In genomic region chr5:75473463-75473862, GRCh38 we compare ENCODE assay signal across 24 cellular contexts. TPM values are rescaled to one million over a fixed set of nuclear protein-coding genes. Genes with fewer than 3 reads are reported as not detected.
A peak's percentile ranks its signal among the peaks of the same experiment; 100 is the strongest.
DNase-seq lines count a peak whose midpoint lies in the region; ATAC-seq, FAIRE-seq and TF ChIP-seq lines count a peak whose summit lies in the region.
"Had no signal": no experiment of that assay in that cellular context is flagged by ENCODE, and none has a peak within 500 bp of the region (broad histone marks: within the 10 kb centered on the region; RNA-seq: fewer than 3 reads in every experiment).

No MANE protein-coding gene starts in this region.

- H3K4me1 ChIP-seq in Caco-2 (peaks cover 41% of the 10 kb centered on the region), kidney (ENCODE audit: control insufficient read depth in 1 of 2, insufficient read depth in 1 of 2, low read depth in 1 of 2, low read length in 2 of 2) (peaks cover 3 to 13% of the 10 kb centered on the region in 2 donors), esophagus squamous epithelium (no peaks in the 10 kb centered on the region)
- H3K4me1 ChIP-seq: BE2C, Peyer's patch, SJCRH30 had no signal

- H3K9me3 Mint-ChIP-seq in Caco-2 (ENCODE audit: unreplicated experiment) (peaks cover 25% of the 10 kb centered on the region), WTC11 (peaks cover 25% of the 10 kb centered on the region)

- no peak overlapping the region for H3K9ac ChIP-seq in kidney (ENCODE audit: low read length in 2 of 2)
- H3K9ac ChIP-seq: KMS-11 had no signal

- POLR2A ChIA-PET in Caco-2 (lab: Charles Lee) (no interaction called here), WTC11 (lab: Charles Lee) (no interaction called here)

- intact Hi-C loops in Caco-2 (cut with micrococcal nuclease; ENCODE audit: unreplicated experiment), result no loop called here
- intact Hi-C loops in kidney (cut with DNase I), result no loop called here
- intact Hi-C loops in esophagus squamous epithelium (cut with DNase I), result no loop called here

- CTCF ChIA-PET in Caco-2 (lab: Charles Lee), result no interaction called here
- CTCF ChIA-PET in WTC11 (lab: Charles Lee), result no interaction called here

- DNase-seq in Caco-2 (no peak), WTC11 (ENCODE audit: low spot score) (no peak), kidney (no peak), renal cortical epithelial cell (ENCODE audit: low read depth) (peak; percentile 57), SK-N-DZ (ENCODE audit: low spot score) (no peak), esophagus squamous epithelium (lab: John Stamatoyannopoulos, UW) (no peak), GM10266 (ENCODE audit: extremely low spot score) (no peak)
- DNase-seq: BE2C; CD4-positive, CD25-positive, alpha-beta regulatory T cell; COR-L47; H9; HFFc6; IMR-90; NCI-H1092 treated with DMSO at 0.1 percent for 48 hours; NCI-H2081; NCI-H2171 treated with DMSO at 0.1 percent for 48 hours; NCI-H526; Peyer's patch; SJCRH30; T-helper 1 cell had no signal

- H3K9me3 ChIP-seq in Caco-2 (peaks cover 12% of the 10 kb centered on the region; the same call in 1 of the 2 replicates), kidney (ENCODE audit: control insufficient read depth in 1 of 2, low read length in 2 of 2) (peaks cover 2 to 13% of the 10 kb centered on the region in 2 donors), esophagus squamous epithelium (peaks cover 0 to 19% (median 13%) of the 10 kb centered on the region in 3 donors)

- H3K27me3 ChIP-seq in Caco-2 (replicated peaks; ENCODE audit: control insufficient read depth, insufficient read depth, low read length), result no peaks in the 10 kb centered on the region
- H3K27me3 ChIP-seq in esophagus squamous epithelium, result no peaks in the 10 kb centered on the region
- H3K27me3 ChIP-seq: BE2C, Peyer's patch, SJCRH30 had no signal

- ATAC-seq in WTC11, result no peak

- 77 to 90% methylated on average over 2 of the region's 2 CpGs for WGBS in esophagus squamous epithelium, 2 donors

- no peaks in the 10 kb centered on the region for H3K36me3 ChIP-seq in Caco-2 (ENCODE audit: control insufficient read depth, insufficient read depth, low read length)
- H3K36me3 ChIP-seq in kidney (ENCODE audit: control insufficient read depth in 1 of 2, insufficient read depth in 2 of 2, low read length in 2 of 2), result no peaks in the 10 kb centered on the region
- no peaks in the 10 kb centered on the region for H3K36me3 ChIP-seq in esophagus squamous epithelium
- H3K36me3 ChIP-seq: Peyer's patch, SJCRH30 had no signal

- FAIRE-seq in kidney (lab: Jason Lieb, UNC), result peak; percentile 21
- FAIRE-seq: A204.1, G401.6 had no signal

- H3K4me3 Mint-ChIP-seq in Caco-2 (ENCODE audit: unreplicated experiment), result peak overlapping the region; percentile 54
- no peak overlapping the region for H3K4me3 Mint-ChIP-seq in WTC11
- H3K4me3 Mint-ChIP-seq: CD4-positive, CD25-positive, alpha-beta regulatory T cell; H9; HFFc6 had no signal

- peak overlapping the region; percentile 46 for H3K27ac Mint-ChIP-seq in Caco-2 (ENCODE audit: unreplicated experiment)
- peak overlapping the region; percentile 64 for H3K27ac Mint-ChIP-seq in WTC11
- H3K27ac Mint-ChIP-seq: CD4-positive, CD25-positive, alpha-beta regulatory T cell; HFFc6 had no signal

- H3K36me3 Mint-ChIP-seq in Caco-2 (ENCODE audit: insufficient read depth, unreplicated experiment) (peaks cover 5% of the 10 kb centered on the region), WTC11 (peaks cover 7% of the 10 kb centered on the region)

- no peak overlapping the region for H3K4me3 ChIP-seq in Caco-2 (ENCODE audit: low read depth, low read length)
- H3K4me3 ChIP-seq in kidney (ENCODE audit: low read length in 2 of 2), result no peak overlapping the region
- no peak overlapping the region for H3K4me3 ChIP-seq in esophagus squamous epithelium
- H3K4me3 ChIP-seq: Peyer's patch, SJCRH30 had no signal

- no peak overlapping the region for H3K27ac ChIP-seq in kidney (ENCODE audit: low read depth in 2 of 2, low read length in 2 of 2)
- no peak overlapping the region for H3K27ac ChIP-seq in esophagus squamous epithelium
- H3K27ac ChIP-seq: HL-60, KMS-11, SJCRH30 had no signal

- no TSS peak for BruUV-seq in Caco-2 (replicated peaks; lab: Mats Ljungman, UMichigan)

- H3K27me3 Mint-ChIP-seq in Caco-2 (ENCODE audit: insufficient read depth, unreplicated experiment), result no peaks in the 10 kb centered on the region
- no peaks in the 10 kb centered on the region for H3K27me3 Mint-ChIP-seq in WTC11 (ENCODE audit: low read depth)
- H3K27me3 Mint-ChIP-seq: CD4-positive, CD25-positive, alpha-beta regulatory T cell had no signal

- TF ChIP-seq CTCF in Caco-2 (IDR thresholded peaks at IDR 0.05; ENCODE audit: insufficient read depth in 1 of 2, low read depth in 1 of 2, low read length in 1 of 2, severe bottlenecking in 1 of 2, unreplicated experiment in 1 of 2) (no peak), WTC11 (IDR thresholded peaks at IDR 0.05) (no peak), kidney (IDR thresholded peaks at IDR 0.05; ENCODE audit: borderline replicate concordance, extremely low read depth, insufficient read depth) (no peak), esophagus squamous epithelium (IDR thresholded peaks at IDR 0.05) (no peak), GM10266 (IDR thresholded peaks at IDR 0.05; ENCODE audit: control insufficient read depth, insufficient read depth, low read depth, missing control alignments) (no peak)

- peaks cover 40% of the 10 kb centered on the region for H3K4me1 Mint-ChIP-seq in Caco-2 (ENCODE audit: low read depth, unreplicated experiment)
- peaks cover 47% of the 10 kb centered on the region for H3K4me1 Mint-ChIP-seq in WTC11

- no peak for TF ChIP-seq POLR2A in esophagus squamous epithelium (IDR thresholded peaks at IDR 0.05)

TF ChIP-seq in WTC11, 78 proteins besides CTCF, POLR2A, EP300 and RAD21:
- TF ChIP-seq NR1H2 (CRISPR knock-in tag; IDR thresholded peaks at IDR 0.05) (no peak), ZNF423 (CRISPR knock-in tag; IDR thresholded peaks at IDR 0.05) (no peak), NFYB (CRISPR knock-in tag; conservative IDR thresholded peaks at IDR 0.05; ENCODE audit: low read depth) (no peak), ZNF219 (CRISPR knock-in tag; IDR thresholded peaks at IDR 0.05; ENCODE audit: borderline replicate concordance) (no peak)

RNA-seq across cellular contexts. Expression of gene CERT1, which starts 38.0 kb away (rescaled TPM):
- total RNA-seq in Caco-2 (2022) (42.7 and 44.3 TPM in 2 replicates), WTC11 (2021) (48.5 to 50.8 TPM (median 49.0 TPM) in 3 replicates), kidney (50.1 TPM), renal cortical epithelial cell (26.0 and 77.0 TPM in 2 replicates), esophagus squamous epithelium (10 to 100 TPM; 19.8 to 29.9 (median 24.4) TPM)
- 14.5 TPM for polyA plus RNA-seq in kidney (ENCODE audit: insufficient read depth, low read depth, low replicate concordance)
- 10.9 and 13.2 TPM in 2 replicates for polyA plus RNA-seq in SK-N-DZ (2014; cell fraction: cytosol; rRNA removed)
- 7.4 and 10.0 TPM in 2 replicates for polyA plus RNA-seq in SK-N-DZ (2014; cell fraction: nucleus; rRNA removed)

RNA-seq across cellular contexts. Expression of gene POLK, which starts 38.2 kb away (rescaled TPM):
- total RNA-seq in Caco-2 (2022), result 7.5 and 11.1 TPM in 2 replicates
- 7.1 to 9.9 TPM (median 8.2 TPM) in 3 replicates for total RNA-seq in WTC11 (2021)
- 38.5 TPM for total RNA-seq in kidney
- 6.6 TPM for polyA plus RNA-seq in kidney (ENCODE audit: insufficient read depth, low read depth, low replicate concordance)
- 53.7 and 63.4 TPM in 2 replicates for total RNA-seq in renal cortical epithelial cell
- 16.8 and 18.5 TPM in 2 replicates for polyA plus RNA-seq in SK-N-DZ (2014; cell fraction: cytosol; rRNA removed)
- polyA plus RNA-seq in SK-N-DZ (2014; cell fraction: nucleus; rRNA removed), result 19.5 and 26.5 TPM in 2 replicates
- 10 to 100 TPM in 3 of 4 donors, 1 to 10 TPM in 1; 8.6 to 27.5 (median 14.1) TPM for total RNA-seq in esophagus squamous epithelium
